8 cellular contexts compared by ENCODE assay signal in the genomic region with DNA sequence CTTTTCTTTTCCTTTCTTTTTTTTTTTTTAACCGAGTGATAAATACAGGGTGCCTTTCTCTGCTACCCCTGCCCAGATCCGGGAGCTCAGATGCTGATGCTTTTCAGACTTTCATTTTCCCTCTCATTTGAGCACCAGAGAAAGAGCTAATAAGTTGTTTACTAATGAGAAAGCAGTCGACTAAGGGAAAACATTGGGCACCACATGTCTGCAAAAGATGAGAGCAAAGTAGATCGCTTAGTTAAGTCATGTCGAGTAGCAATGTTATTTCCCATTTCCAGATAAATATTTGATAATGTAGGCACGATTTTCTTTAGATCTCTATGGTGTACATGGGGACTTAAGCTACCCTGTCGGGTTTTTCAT. TPM values are rescaled to one million over a fixed set of nuclear protein-coding genes. Genes with fewer than 3 reads are reported as not detected.
DNase-seq lines count a peak whose midpoint lies in the region; ATAC-seq and TF ChIP-seq lines count a peak whose summit lies in the region.

No MANE protein-coding gene starts in this region.

- ATAC-seq in heart left ventricle (no peak), left cardiac atrium (no peak), psoas muscle (no peak)

- 0 to 1% (median 0%) methylated on average over 7 of the region's 7 CpGs for WGBS in heart left ventricle, 4 donors
- 0% methylated on average over 7 of the region's 7 CpGs for WGBS in esophagus squamous epithelium, 2 donors
- 0 to 1% (median 0%) methylated on average over 7 of the region's 7 CpGs for WGBS in psoas muscle, 3 donors

- no peaks in the 10 kb centered on the region for H3K9me3 ChIP-seq in heart left ventricle
- H3K9me3 ChIP-seq in SJCRH30 (replicated peaks), result no peaks in the 10 kb centered on the region
- H3K9me3 ChIP-seq in esophagus squamous epithelium, result no peaks in the 10 kb centered on the region
- no peaks in the 10 kb centered on the region for H3K9me3 ChIP-seq in psoas muscle

- peaks cover 0 to 9% (median 0%) of the 10 kb centered on the region in 9 donors for H3K36me3 ChIP-seq in heart left ventricle
- no peaks in the 10 kb centered on the region; the same call in 1 of the 2 replicates for H3K36me3 ChIP-seq in SJCRH30
- peaks cover 0 to 8% (median 0%) of the 10 kb centered on the region in 3 donors for H3K36me3 ChIP-seq in esophagus squamous epithelium
- no peaks in the 10 kb centered on the region for H3K36me3 ChIP-seq in psoas muscle (ENCODE audit: insufficient read depth in 1 of 2, low read depth in 1 of 2)

- peak overlapping the region in 11 of 12 donors; percentile 86 to 96 (median 93) for H3K27ac ChIP-seq in heart left ventricle
- peak overlapping the region; percentile 76 for H3K27ac ChIP-seq in SJCRH30
- peak overlapping the region in 3 of 4 donors; percentile 90 to 98 (median 98) for H3K27ac ChIP-seq in esophagus squamous epithelium
- H3K27ac ChIP-seq in psoas muscle, result peak overlapping the region; percentile 94

- TF ChIP-seq POLR2A in heart left ventricle (IDR thresholded peaks at IDR 0.05) (no peak), esophagus squamous epithelium (IDR thresholded peaks at IDR 0.05) (no peak)

- H3K27me3 ChIP-seq in heart left ventricle (no peaks in the 10 kb centered on the region), SJCRH30 (no peaks in the 10 kb centered on the region), esophagus squamous epithelium (no peaks in the 10 kb centered on the region), psoas muscle (ENCODE audit: insufficient read depth in 3 of 3, low read length in 2 of 3) (no peaks in the 10 kb centered on the region)

- H3K4me1 ChIP-seq in heart left ventricle (peaks cover 0 to 41% (median 27%) of the 10 kb centered on the region in 12 donors), SJCRH30 (peaks cover 12% of the 10 kb centered on the region; the same call in 1 of the 2 replicates), esophagus squamous epithelium (peaks cover 15 to 57% (median 30%) of the 10 kb centered on the region in 3 donors), psoas muscle (peaks cover 34% of the 10 kb centered on the region)

- H3K4me3 ChIP-seq in heart left ventricle (peak overlapping the region; percentile 70 to 91 (median 86)), SJCRH30 (peak overlapping the region; percentile 92), esophagus squamous epithelium (peak overlapping the region; percentile 85 to 97 (median 93)), psoas muscle (peak overlapping the region; percentile 76)

- intact Hi-C loops in heart left ventricle (cut with DNase I) (loop anchor here in 2 of 10 donors (10.0 kb wide), 2 partner anchors 190 to 210 kb away; a partner anchor contains a TSS), left cardiac atrium (cut with DNase I) (no loop called here), esophagus squamous epithelium (cut with DNase I) (no loop called here), psoas muscle (cut with DNase I) (loop anchor here in 1 of 2 donors (5.0 to 10.0 kb wide), 2 partner anchors 37 to 210 kb away; a partner anchor contains a TSS)

- TF ChIP-seq CTCF in heart left ventricle (IDR thresholded peaks at IDR 0.05) (no peak), esophagus squamous epithelium (IDR thresholded peaks at IDR 0.05) (no peak), psoas muscle (IDR thresholded peaks at IDR 0.05) (no peak)

- no peak for DNase-seq in heart left ventricle
- no peak for DNase-seq in left cardiac atrium
- no peak for DNase-seq in SJCRH30
- DNase-seq in esophagus squamous epithelium (lab: John Stamatoyannopoulos, UW), result no peak
- DNase-seq in psoas muscle, result no peak
- no peak for DNase-seq in kidney tubule cell (ENCODE audit: low spot score)
- DNase-seq in stimulated activated CD4-positive, alpha-beta T cell treated with anti-CD3 and anti-CD28 coated beads, Interleukin-2, amount 100 ng/mL, for 48 hours, result no peak
- DNase-seq in NCI-H146 (lab: John Stamatoyannopoulos, UW), result no peak

RNA-seq across cellular contexts. Expression of a gene that starts 1.1 kb away (rescaled TPM):
- total RNA-seq in heart left ventricle (10 to 100 TPM; 20.3 to 43.8 (median 34.3) TPM), left cardiac atrium (10 to 100 TPM; 31.6 to 36.0 TPM), esophagus squamous epithelium (10 to 100 TPM; 26.1 to 54.0 (median 34.8) TPM), psoas muscle (10 to 100 TPM; 16.7 to 21.2 (median 19.2) TPM)
- polyA plus RNA-seq in heart left ventricle (10 to 100 TPM in 1 of 2 donors, 1 to 10 TPM in 1; 7.3 to 12.9 TPM), psoas muscle (10 to 100 TPM in 1 of 3 donors, 1 to 10 TPM in 2; 6.2 to 15.5 (median 6.9) TPM)
- 57.0 and 58.4 TPM in 2 replicates for total RNA-seq in SJCRH30 (2014; rRNA removed; shearing (Covaris generic))
